11 cellular contexts compared by ENCODE assay signal in the genomic region with DNA sequence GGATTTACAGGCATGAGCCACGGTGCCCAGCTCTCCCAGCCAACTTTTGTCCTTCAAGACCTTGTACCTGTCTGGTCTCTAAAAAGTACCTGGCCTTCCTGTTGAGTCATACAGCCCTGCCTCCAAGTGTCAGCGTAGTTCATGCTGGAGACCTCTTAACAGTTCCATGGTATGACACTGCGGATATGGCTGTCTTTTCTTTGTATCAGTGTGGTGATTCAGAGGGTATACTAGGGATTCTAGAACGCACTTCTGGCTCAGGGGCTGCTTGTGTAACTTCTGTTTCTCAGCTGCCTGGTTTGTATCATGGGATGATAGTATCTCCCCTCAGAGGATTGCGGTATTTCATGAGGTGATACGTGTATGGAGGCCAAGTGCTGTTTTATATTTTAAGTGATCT. TPM values are rescaled to one million over a fixed set of nuclear protein-coding genes. Genes with fewer than 3 reads are reported as not detected.
A peak's percentile ranks its signal among the peaks of the same experiment; 100 is the strongest.
DNase-seq lines count a peak whose midpoint lies in the region; ATAC-seq, FAIRE-seq and TF ChIP-seq lines count a peak whose summit lies in the region.
"Had no signal": no experiment of that assay in that cellular context is flagged by ENCODE, and none has a peak within 500 bp of the region (broad histone marks: within the 10 kb centered on the region; RNA-seq: fewer than 3 reads in every experiment).

No MANE protein-coding gene starts in this region.

- H3K27me3 ChIP-seq in ovary, result no peaks in the 10 kb centered on the region
- H3K27me3 ChIP-seq: SJSA1 had no signal

- FAIRE-seq in GM12891 (lab: Jason Lieb, UNC), result no peak

- peaks cover 61% of the 10 kb centered on the region for H3K4me1 Mint-ChIP-seq in stimulated activated naive CD8-positive, alpha-beta T cell treated with anti-CD3 and anti-CD28 coated beads, Interleukin-15, Interleukin-2, amounts not matched to agents 100 ng/mL and 50 ng/mL, for 24 hours (ENCODE audit: low read depth)
- peaks cover 55% of the 10 kb centered on the region for H3K4me1 Mint-ChIP-seq in activated T-helper 1 cell treated with anti-CD3 and anti-CD28 coated beads, Interleukin-12 subunit alpha, Interleukin-12 subunit beta, Interleukin-2, Interleukin-4 antibody, amounts not matched to agents 30 ng/mL and 10 ng/mL and 1 ng/mL, durations not matched to agents 14 hours and 24 hours and 36 hours (ENCODE audit: low read depth)

- no peak overlapping the region for H3K27ac Mint-ChIP-seq in stimulated activated naive CD8-positive, alpha-beta T cell treated with anti-CD3 and anti-CD28 coated beads, Interleukin-15, Interleukin-2, amounts not matched to agents 100 ng/mL and 50 ng/mL, for 24 hours
- H3K27ac Mint-ChIP-seq in activated T-helper 1 cell treated with anti-CD3 and anti-CD28 coated beads, Interleukin-12 subunit alpha, Interleukin-12 subunit beta, Interleukin-2, Interleukin-4 antibody, amounts not matched to agents 30 ng/mL and 10 ng/mL and 1 ng/mL, durations not matched to agents 14 hours and 24 hours and 36 hours, result peak overlapping the region; percentile 84

- peaks cover 14% of the 10 kb centered on the region for H3K4me1 ChIP-seq in ovary (ENCODE audit: insufficient read depth)

- H3K36me3 Mint-ChIP-seq in stimulated activated naive CD8-positive, alpha-beta T cell treated with anti-CD3 and anti-CD28 coated beads, Interleukin-15, Interleukin-2, amounts not matched to agents 100 ng/mL and 50 ng/mL, for 24 hours (ENCODE audit: low read depth), result peaks cover 22% of the 10 kb centered on the region
- peaks cover 6% of the 10 kb centered on the region for H3K36me3 Mint-ChIP-seq in activated T-helper 1 cell treated with anti-CD3 and anti-CD28 coated beads, Interleukin-12 subunit alpha, Interleukin-12 subunit beta, Interleukin-2, Interleukin-4 antibody, amounts not matched to agents 30 ng/mL and 10 ng/mL and 1 ng/mL, durations not matched to agents 14 hours and 24 hours and 36 hours (ENCODE audit: low read depth)

- H3K27ac ChIP-seq in ovary, result no peak overlapping the region
- H3K27ac ChIP-seq: SJSA1 had no signal

- WGBS in ovary, 3 donors, result 87 to 89% (median 88%) methylated on average over 6 of the region's 6 CpGs

- DNase-seq in stimulated activated naive CD8-positive, alpha-beta T cell treated with anti-CD3 and anti-CD28 coated beads, Interleukin-15, Interleukin-2, amounts not matched to agents 100 U/mL and 50 U/mL, for 24 hours, result no peak
- no peak for DNase-seq in activated T-helper 1 cell treated with anti-CD3 and anti-CD28 coated beads, Interleukin-12 subunit alpha, Interleukin-12 subunit beta, Interleukin-2, Interleukin-4 antibody, amounts not matched to agents 30 ng/mL and 10 ng/mL and 1 ng/mL, durations not matched to agents 14 hours and 24 hours and 36 hours (ENCODE audit: low spot score)
- peak; percentile 23 for DNase-seq in iris pigment epithelial cell (ENCODE audit: low read depth)
- no peak for DNase-seq in DMS79 treated with DMSO at 0.1 percent for 48 hours (lab: John Stamatoyannopoulos, UW)
- DNase-seq in SW480 (ENCODE audit: low spot score), result no peak
- DNase-seq in ovary, result no peak
- DNase-seq in GM12891 (ENCODE audit: insufficient read length, low spot score), result no peak
- DNase-seq: NCI-H2029 treated with DMSO at 0.1 percent for 48 hours had no signal

- no peaks in the 10 kb centered on the region for H3K9me3 ChIP-seq in ovary
- H3K9me3 ChIP-seq: HAP-1, SJSA1 had no signal

- TF ChIP-seq CTCF in ovary (IDR thresholded peaks at IDR 0.05), result no peak

- no peak overlapping the region for H3K4me3 ChIP-seq in ovary

- intact Hi-C loops in activated T-helper 1 cell treated with anti-CD3 and anti-CD28 coated beads, Interleukin-12 subunit alpha, Interleukin-12 subunit beta, Interleukin-2, Interleukin-4 antibody, amounts not matched to agents 30 ng/mL and 10 ng/mL and 1 ng/mL, durations not matched to agents 14 hours and 24 hours and 36 hours (cut with micrococcal nuclease), result loop anchor here (2.0 kb wide), 1 partner anchor 297 kb away; no protein-coding TSS in a partner anchor
- intact Hi-C loops in ovary (cut with DNase I), result loop anchor here in 1 of 4 donors (2.0 to 10.0 kb wide), 2 partner anchors 37 to 91 kb away; a partner anchor contains a TSS

- H3K36me3 ChIP-seq in ovary, result no peaks in the 10 kb centered on the region

- no peak for ATAC-seq in stimulated activated naive CD8-positive, alpha-beta T cell treated with anti-CD3 and anti-CD28 coated beads, Interleukin-15, Interleukin-2, amounts not matched to agents 100 U/mL and 50 U/mL, for 24 hours

- TF ChIP-seq EP300 in ovary (IDR thresholded peaks at IDR 0.05), result no peak

- no peaks in the 10 kb centered on the region for H3K27me3 Mint-ChIP-seq in stimulated activated naive CD8-positive, alpha-beta T cell treated with anti-CD3 and anti-CD28 coated beads, Interleukin-15, Interleukin-2, amounts not matched to agents 100 ng/mL and 50 ng/mL, for 24 hours
- no peaks in the 10 kb centered on the region for H3K27me3 Mint-ChIP-seq in activated T-helper 1 cell treated with anti-CD3 and anti-CD28 coated beads, Interleukin-12 subunit alpha, Interleukin-12 subunit beta, Interleukin-2, Interleukin-4 antibody, amounts not matched to agents 30 ng/mL and 10 ng/mL and 1 ng/mL, durations not matched to agents 14 hours and 24 hours and 36 hours (ENCODE audit: insufficient read depth)

- no peaks in the 10 kb centered on the region for H3K9me3 Mint-ChIP-seq in stimulated activated naive CD8-positive, alpha-beta T cell treated with anti-CD3 and anti-CD28 coated beads, Interleukin-15, Interleukin-2, amounts not matched to agents 100 ng/mL and 50 ng/mL, for 24 hours
- no peaks in the 10 kb centered on the region for H3K9me3 Mint-ChIP-seq in activated T-helper 1 cell treated with anti-CD3 and anti-CD28 coated beads, Interleukin-12 subunit alpha, Interleukin-12 subunit beta, Interleukin-2, Interleukin-4 antibody, amounts not matched to agents 30 ng/mL and 10 ng/mL and 1 ng/mL, durations not matched to agents 14 hours and 24 hours and 36 hours

- no peak for TF ChIP-seq POLR2A in ovary (IDR thresholded peaks at IDR 0.05)
- no peak for TF ChIP-seq POLR2A in GM12891 (IDR thresholded peaks at IDR 0.05; ENCODE audit: low read depth, low read length)

- H3K4me3 Mint-ChIP-seq in stimulated activated naive CD8-positive, alpha-beta T cell treated with anti-CD3 and anti-CD28 coated beads, Interleukin-15, Interleukin-2, amounts not matched to agents 100 ng/mL and 50 ng/mL, for 24 hours, result peak overlapping the region; percentile 97
- H3K4me3 Mint-ChIP-seq in activated T-helper 1 cell treated with anti-CD3 and anti-CD28 coated beads, Interleukin-12 subunit alpha, Interleukin-12 subunit beta, Interleukin-2, Interleukin-4 antibody, amounts not matched to agents 30 ng/mL and 10 ng/mL and 1 ng/mL, durations not matched to agents 14 hours and 24 hours and 36 hours, result peak overlapping the region; percentile 97

TF ChIP-seq in GM12891, 5 proteins besides CTCF, POLR2A, EP300 and RAD21:
- TF ChIP-seq TAF1 (IDR thresholded peaks at IDR 0.05; ENCODE audit: low read depth, low read length) (no peak), POLR2AphosphoS5 (IDR thresholded peaks at IDR 0.05; ENCODE audit: low read depth, low read length) (no peak), POU2F2 (IDR thresholded peaks at IDR 0.05; ENCODE audit: low read depth, low read length) (no peak), PAX5 (IDR thresholded peaks at IDR 0.05; ENCODE audit: insufficient read depth, low read length, severe bottlenecking) (no peak), SPI1 (IDR thresholded peaks at IDR 0.05; ENCODE audit: low read depth, low read length) (no peak)

RNA-seq across cellular contexts. Expression of a gene that starts 2.0 kb away (rescaled TPM):
- 33.5 and 35.6 TPM in 2 replicates for total RNA-seq in activated T-helper 1 cell treated with anti-CD3 and anti-CD28 coated beads, Interleukin-12 subunit alpha, Interleukin-12 subunit beta, Interleukin-2, Interleukin-4 antibody, amounts not matched to agents 30 ng/mL and 10 ng/mL and 1 ng/mL, durations not matched to agents 14 hours and 24 hours and 36 hours
- 10 to 100 TPM; 10.5 to 18.5 (median 15.8) TPM for total RNA-seq in ovary
- polyA plus RNA-seq in ovary, result 10 to 100 TPM; 17.1 to 20.0 TPM
- 21.1 TPM for polyA plus RNA-seq in GM12891 (2012; ENCODE audit: low read depth, missing spikeins)

RNA-seq across cellular contexts. Expression of a gene that starts 37.3 kb away (rescaled TPM):
- 1.6 and 1.7 TPM in 2 replicates for total RNA-seq in activated T-helper 1 cell treated with anti-CD3 and anti-CD28 coated beads, Interleukin-12 subunit alpha, Interleukin-12 subunit beta, Interleukin-2, Interleukin-4 antibody, amounts not matched to agents 30 ng/mL and 10 ng/mL and 1 ng/mL, durations not matched to agents 14 hours and 24 hours and 36 hours
- 1 to 10 TPM; 2.8 to 9.0 (median 5.2) TPM for total RNA-seq in ovary
- 1 to 10 TPM; 6.2 to 6.7 TPM for polyA plus RNA-seq in ovary
- 0.59 TPM for polyA plus RNA-seq in GM12891 (2012; ENCODE audit: low read depth, missing spikeins)
